8 cellular contexts compared by ENCODE assay signal in genomic region chr19:14495678-14496028, GRCh38. TPM values are rescaled to one million over a fixed set of nuclear protein-coding genes. Genes with fewer than 3 reads are reported as not detected.
A peak's percentile ranks its signal among the peaks of the same experiment; 100 is the strongest.
DNase-seq lines count a peak whose midpoint lies in the region; ATAC-seq lines count a peak whose summit lies in the region.

No MANE protein-coding gene starts in this region.

- peaks cover 2% of the 10 kb centered on the region for H3K36me3 Mint-ChIP-seq in T-helper 17 cell (ENCODE audit: low read depth)

- DNase-seq in T-helper 17 cell (no peak), left cardiac atrium (peak; percentile 44), DMS 273 treated with DMSO at 0.1 percent for 48 hours (lab: John Stamatoyannopoulos, UW) (no peak), GOT3 (lab: John Stamatoyannopoulos, UW) (no peak)
- DNase-seq in stimulated activated CD4-positive, alpha-beta T cell treated with anti-CD3 and anti-CD28 coated beads, Interleukin-2, amount 100 ng/mL, for 48 hours = no peak

- peak overlapping the region; percentile 75 to 95 (median 89) for H3K4me3 ChIP-seq in skin epidermis

- no peak overlapping the region for H3K27ac Mint-ChIP-seq in T-helper 17 cell

- H3K27ac ChIP-seq in skin epidermis = peak overlapping the region; percentile 68 to 95 (median 89)

- intact Hi-C loops in left cardiac atrium (cut with DNase I) = no loop called here

- peak overlapping the region; percentile 88 for H3K4me3 Mint-ChIP-seq in T-helper 17 cell

- ATAC-seq in GM21528 (IDR thresholded peaks at IDR 0.05; ENCODE audit: low FRiP score, unreplicated experiment) = peak; percentile 18
- ATAC-seq in T-helper 17 cell = no peak
- ATAC-seq in left cardiac atrium = peak in 1 of 2 donors; percentile 0
- ATAC-seq in HG03280 (IDR thresholded peaks at IDR 0.05; ENCODE audit: unreplicated experiment) = no peak

- H3K4me1 Mint-ChIP-seq in T-helper 17 cell = peaks cover 23% of the 10 kb centered on the region

- H3K27me3 Mint-ChIP-seq in T-helper 17 cell = no peaks in the 10 kb centered on the region

- H3K9me3 ChIP-seq in T-helper 17 cell (ENCODE audit: control insufficient read depth, low read length, poor library complexity, severe bottlenecking) = no peaks in the 10 kb centered on the region

RNA-seq across cellular contexts. Expression of gene GIPC1, which starts 0.3 kb away (rescaled TPM):
- total RNA-seq in T-helper 17 cell = 10 to 100 TPM; 34.8 to 38.6 TPM
- 10 to 100 TPM; 49.7 to 49.8 TPM for total RNA-seq in left cardiac atrium

RNA-seq across cellular contexts. Expression of gene PTGER1, which starts 20.5 kb away (rescaled TPM):
- total RNA-seq in T-helper 17 cell (not detected), left cardiac atrium (under 1 TPM; 0.24 to 0.97 TPM)

RNA-seq across cellular contexts. Expression of gene DNAJB1, which starts 22.5 kb away (rescaled TPM):
- total RNA-seq in T-helper 17 cell = 100 to 1,000 TPM; 483 to 558 TPM
- total RNA-seq in left cardiac atrium = 10 to 100 TPM; 50.7 to 70.5 TPM

RNA-seq across cellular contexts. Expression of gene TECR, which starts 33.7 kb away (rescaled TPM):
- total RNA-seq in T-helper 17 cell (100 to 1,000 TPM; 111 to 125 TPM), left cardiac atrium (100 to 1,000 TPM in 1 of 2 donors, 10 to 100 TPM in 1; 85.7 to 108 TPM)

Comparison
In these comparisons a context has a peak if more than half of its experiments do, and no peak if none do; other contexts are left out.
1. RNA of gene DNAJB1, which starts 22.5 kb away (total RNA-seq): 483 to 558 TPM in T-helper 17 cell; 50.7 to 70.5 TPM in left cardiac atrium; every median in the first group is over 4 times any median in the second.